In the genomic region with DNA sequence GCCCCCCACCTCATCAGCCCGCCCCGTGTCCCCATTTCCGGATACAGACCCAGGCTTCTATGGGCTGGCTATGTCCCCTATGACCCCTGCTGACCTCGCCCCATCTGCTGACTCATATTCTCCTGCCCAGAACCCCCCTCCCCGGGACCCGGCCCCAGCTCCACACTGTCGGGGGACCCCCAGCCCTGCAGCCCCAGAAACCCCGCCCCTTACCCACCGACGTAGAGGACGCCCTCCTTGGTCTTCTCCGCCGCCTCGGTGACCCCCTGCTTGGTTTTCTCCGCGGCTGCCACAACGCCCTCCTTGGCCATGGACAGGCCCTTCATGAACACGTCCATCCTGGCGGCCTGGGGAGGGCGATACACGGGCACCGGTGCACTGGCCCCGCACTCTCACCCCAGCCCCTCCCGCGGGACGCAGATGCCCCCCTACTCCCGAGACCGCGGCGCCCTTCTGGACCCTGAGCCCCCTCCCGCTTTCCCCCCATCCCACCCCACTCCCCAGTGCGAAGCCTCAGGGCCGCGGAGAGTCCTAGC, we compare ENCODE assay signal across 18 cellular contexts. TPM values are rescaled to one million over a fixed set of nuclear protein-coding genes. Genes with fewer than 3 reads are reported as not detected.
DNase-seq lines count a peak whose midpoint lies in the region; ATAC-seq and TF ChIP-seq lines count a peak whose summit lies in the region.
"Had no signal": no experiment of that assay in that cellular context is flagged by ENCODE, and none has a peak within 500 bp of the region (broad histone marks: within the 10 kb centered on the region; RNA-seq: fewer than 3 reads in every experiment).

No MANE protein-coding gene starts in this region.

- H3K9me2 ChIP-seq in hepatocyte (replicated peaks; ENCODE audit: insufficient read depth) = no peaks in the 10 kb centered on the region

- peaks cover 3% of the 10 kb centered on the region for H3K4me1 Mint-ChIP-seq in progenitor cell of endocrine pancreas (ENCODE audit: low read depth)

- H3K79me2 ChIP-seq in hepatocyte = no peaks in the 10 kb centered on the region

- H3K4me3 Mint-ChIP-seq in progenitor cell of endocrine pancreas (ENCODE audit: low read depth) = peak overlapping the region; percentile 16
- H3K4me3 Mint-ChIP-seq: activated CD4-positive, alpha-beta memory T cell treated with anti-CD3 and anti-CD28 coated beads, Interleukin-2, amount 10 ng/mL, durations not matched to agents 7 days and 5 days; central memory CD8-positive, alpha-beta T cell had no signal

- peak overlapping the region; percentile 97 for H3K4me2 ChIP-seq in hepatocyte

- ATAC-seq in GM18868 (IDR thresholded peaks at IDR 0.05; ENCODE audit: unreplicated experiment) (no peak), omental fat pad (ENCODE audit: low FRiP score) (no peak)

- no peaks in the 10 kb centered on the region for H3K36me3 ChIP-seq in H7 (replicated peaks; ENCODE audit: control insufficient read depth, insufficient read depth, low read length)
- H3K36me3 ChIP-seq in hepatocyte (replicated peaks; ENCODE audit: insufficient read depth, low read depth) = no peaks in the 10 kb centered on the region
- H3K36me3 ChIP-seq: thoracic aorta had no signal

- TF ChIP-seq CTCF in VCaP (conservative IDR thresholded peaks at IDR 0.05) (no peak), hepatocyte (IDR thresholded peaks at IDR 0.05; ENCODE audit: poor library complexity) (no peak), progenitor cell of endocrine pancreas (IDR thresholded peaks at IDR 0.05; ENCODE audit: unreplicated experiment) (no peak), omental fat pad (IDR thresholded peaks at IDR 0.05) (no peak)

- DNase-seq in H7 = peak; percentile 79
- no peak for DNase-seq in hepatocyte (ENCODE audit: low spot score)
- no peak for DNase-seq in progenitor cell of endocrine pancreas (ENCODE audit: low spot score, unreplicated experiment)
- DNase-seq in activated CD4-positive, alpha-beta T cell treated with anti-CD3 and anti-CD28 coated beads for 4 hours = no peak
- no peak for DNase-seq in SW 1271 (lab: John Stamatoyannopoulos, UW)
- DNase-seq in omental fat pad (ENCODE audit: low spot score) = no peak
- DNase-seq: activated CD4-positive, alpha-beta memory T cell treated with anti-CD3 and anti-CD28 coated beads, Interleukin-2, amount 10 ng/mL, durations not matched to agents 7 days and 5 days; activated gamma-delta T cell treated with Interleukin-2 at 50 U/mL for 16 hours; NCI-H510A had no signal

- no peaks in the 10 kb centered on the region for H4K20me1 ChIP-seq in hepatocyte (ENCODE audit: insufficient read depth, poor library complexity, severe bottlenecking)

- peaks cover 84% of the 10 kb centered on the region for H3K27me3 Mint-ChIP-seq in progenitor cell of endocrine pancreas

- H3K4me1 ChIP-seq in hepatocyte (ENCODE audit: insufficient read depth) = no peaks in the 10 kb centered on the region

- H3K9me3 ChIP-seq in hepatocyte (ENCODE audit: low read depth) = no peaks in the 10 kb centered on the region
- H3K9me3 ChIP-seq: thoracic aorta had no signal

- H2AFZ ChIP-seq in hepatocyte = no peak overlapping the region

- WGBS in hepatocyte (ENCODE audit: low lambda C conversion rate, missing lambda C conversion rate) = 10% methylated on average over 14 of the region's 34 CpGs

- H3K27ac ChIP-seq in VCaP = peak overlapping the region; percentile 62; the same call in 1 of the 2 replicates
- H3K27ac ChIP-seq in hepatocyte = no peak overlapping the region

- H3K4me3 ChIP-seq in H7 (ENCODE audit: insufficient read depth, low read depth, low read length) = peak overlapping the region; percentile 83
- no peak overlapping the region for H3K4me3 ChIP-seq in hepatocyte
- H3K4me3 ChIP-seq: K562 had no signal

- no peak overlapping the region for H3K27ac Mint-ChIP-seq in progenitor cell of endocrine pancreas
- H3K27ac Mint-ChIP-seq: activated CD4-positive, alpha-beta memory T cell treated with anti-CD3 and anti-CD28 coated beads, Interleukin-2, amount 10 ng/mL, durations not matched to agents 7 days and 5 days had no signal

- no peaks in the 10 kb centered on the region for H3K9me3 Mint-ChIP-seq in progenitor cell of endocrine pancreas (ENCODE audit: low read depth)
- H3K9me3 Mint-ChIP-seq: activated CD4-positive, alpha-beta memory T cell treated with anti-CD3 and anti-CD28 coated beads, Interleukin-2, amount 10 ng/mL, durations not matched to agents 7 days and 5 days; central memory CD8-positive, alpha-beta T cell had no signal

- H3K27me3 ChIP-seq in H7 (ENCODE audit: control insufficient read depth, insufficient read depth, low read length) (peaks cover 35% of the 10 kb centered on the region), hepatocyte (peaks cover 88% of the 10 kb centered on the region)

- H3K36me3 Mint-ChIP-seq in progenitor cell of endocrine pancreas (ENCODE audit: insufficient read depth) = no peaks in the 10 kb centered on the region

RNA-seq across cellular contexts. Expression of gene SNCB, which starts 0.9 kb away (rescaled TPM):
- 4.7 and 7.2 TPM in 2 replicates for total RNA-seq in H7 (2014; rRNA removed; shearing (Covaris generic))
- not detected in 2 replicates for total RNA-seq in hepatocyte
- 0.57 TPM in 1 of 2 replicates, not detected in the other for polyA plus RNA-seq in hepatocyte
- 0.24 TPM in 1 of 2 replicates, not detected in the other for total RNA-seq in progenitor cell of endocrine pancreas
- total RNA-seq in omental fat pad = not detected
- total RNA-seq: activated CD4-positive, alpha-beta memory T cell treated with anti-CD3 and anti-CD28 coated beads, Interleukin-2, amount 10 ng/mL, durations not matched to agents 7 days and 5 days; K562; RPMI7951; skeletal muscle tissue; T-helper 2 cell treated with Interferon-gamma antibody and Interleukin-4, amounts not matched to agents 100 ng/mL and 5 ng/mL, for 36 hours; thoracic aorta had no signal
- polyA plus RNA-seq: K562 had no signal

RNA-seq across cellular contexts. Expression of gene EIF4E1B, which starts 1.1 kb away (rescaled TPM):
- 0.33 and 0.97 TPM in 2 replicates for total RNA-seq in H7 (2014; rRNA removed; shearing (Covaris generic))
- total RNA-seq in hepatocyte (not detected in 2 replicates), progenitor cell of endocrine pancreas (not detected in 2 replicates), omental fat pad (not detected)
- polyA plus RNA-seq in hepatocyte = not detected in 2 replicates
- total RNA-seq: activated CD4-positive, alpha-beta memory T cell treated with anti-CD3 and anti-CD28 coated beads, Interleukin-2, amount 10 ng/mL, durations not matched to agents 7 days and 5 days; K562; RPMI7951; skeletal muscle tissue; T-helper 2 cell treated with Interferon-gamma antibody and Interleukin-4, amounts not matched to agents 100 ng/mL and 5 ng/mL, for 36 hours; thoracic aorta had no signal
- polyA plus RNA-seq: K562, keratinocyte had no signal

RNA-seq across cellular contexts. Expression of gene TSPAN17, which starts 17.9 kb away (rescaled TPM):
- 39.8 and 50.7 TPM in 2 replicates for total RNA-seq in H7 (2014; rRNA removed; shearing (Covaris generic))
- total RNA-seq in hepatocyte (33.2 and 33.4 TPM in 2 replicates), progenitor cell of endocrine pancreas (37.3 and 37.5 TPM in 2 replicates), omental fat pad (10 to 100 TPM in 3 of 4 donors, 1 to 10 TPM in 1; 8.9 to 16.9 (median 15.1) TPM)
- polyA plus RNA-seq in hepatocyte = 27.9 TPM in 2 replicates

RNA-seq across cellular contexts. Expression of gene GPRIN1, which starts 19.4 kb away (rescaled TPM):
- total RNA-seq in H7 (2014; rRNA removed; shearing (Covaris generic)) = 6.6 and 14.2 TPM in 2 replicates
- total RNA-seq in hepatocyte = 1.4 and 1.6 TPM in 2 replicates
- polyA plus RNA-seq in hepatocyte = 2.2 and 3.9 TPM in 2 replicates
- 5.9 TPM in 2 replicates for total RNA-seq in progenitor cell of endocrine pancreas
- 1 to 10 TPM in 2 of 4 donors, under 1 TPM in 2; 0.37 to 1.9 (median 0.90) TPM for total RNA-seq in omental fat pad
